1 cellular context compared by ENCODE assay signal in genomic region chr18:63090334-63090733, GRCh38.
TF ChIP-seq lines count a peak whose summit lies in the region.

No MANE protein-coding gene starts in this region.

TF ChIP-seq in SK-N-SH treated with all-trans-retinoic acid at 6 μM for 48 hours, 23 proteins besides CTCF, POLR2A, EP300 and RAD21 (continued from another document):
- TF ChIP-seq PATZ1 (CRISPR knock-in tag; IDR thresholded peaks at IDR 0.05; ENCODE audit: borderline replicate concordance) (no peak), ZFP3 (CRISPR knock-in tag; IDR thresholded peaks at IDR 0.05) (no peak), SNAI2 (CRISPR knock-in tag; IDR thresholded peaks at IDR 0.05) (no peak), TCF4 (CRISPR knock-in tag; IDR thresholded peaks at IDR 0.05; ENCODE audit: borderline replicate concordance) (peak; percentile 14; the same call in 1 of the 2 replicates), ARNTL (CRISPR knock-in tag; IDR thresholded peaks at IDR 0.05; ENCODE audit: borderline replicate concordance, low read depth) (no peak), ESRRG (CRISPR knock-in tag; IDR thresholded peaks at IDR 0.05) (no peak), GLIS3 (CRISPR knock-in tag; IDR thresholded peaks at IDR 0.05) (no peak), CSRNP3 (CRISPR knock-in tag; IDR thresholded peaks at IDR 0.05) (no peak), PPARA (CRISPR knock-in tag; IDR thresholded peaks at IDR 0.05; ENCODE audit: borderline replicate concordance) (no peak), ZNF70 (CRISPR knock-in tag; IDR thresholded peaks at IDR 0.05) (no peak)
TF ChIP-seq in SK-N-SH treated with all-trans-retinoic acid at 6 μM for 48 hours: peak in this region for 2.
